In genomic region chr1:182972231-182972630, GRCh38 we compare ENCODE assay signal across 25 cellular contexts. TPM values are rescaled to one million over a fixed set of nuclear protein-coding genes. Genes with fewer than 3 reads are reported as not detected.
DNase-seq lines count a peak whose midpoint lies in the region; FAIRE-seq and TF ChIP-seq lines count a peak whose summit lies in the region.
"Had no signal": no experiment of that assay in that cellular context is flagged by ENCODE, and none has a peak within 500 bp of the region (broad histone marks: within the 10 kb centered on the region; RNA-seq: fewer than 3 reads in every experiment).

No MANE protein-coding gene starts in this region.

- no peak overlapping the region for H2AFZ ChIP-seq in neural progenitor cell (replicated peaks)

- BruUV-seq in Calu3 (replicated peaks; lab: Mats Ljungman, UMichigan) = TSS peak; percentile 79

- H3K27ac ChIP-seq in neural progenitor cell = no peak overlapping the region
- H3K27ac ChIP-seq: 22Rv1, BLaER1, C4-2B had no signal

- TF ChIP-seq POLR2A in erythroblast (IDR thresholded peaks at IDR 0.05; ENCODE audit: low read length) = no peak

- H3K4me1 Mint-ChIP-seq in Calu3 (ENCODE audit: low read depth, unreplicated experiment) (peaks cover 72% of the 10 kb centered on the region), neural progenitor cell (peaks cover 25% of the 10 kb centered on the region)
- H3K4me1 Mint-ChIP-seq: B cell; CD4-positive, CD25-positive, alpha-beta regulatory T cell had no signal

- H4K20me1 ChIP-seq in neural progenitor cell (ENCODE audit: low read depth) = no peaks in the 10 kb centered on the region
- H4K20me1 ChIP-seq: BLaER1 had no signal

- H3F3A ChIP-seq in neural progenitor cell (ENCODE audit: low read depth) = peaks cover 42% of the 10 kb centered on the region

- H3K27me3 Mint-ChIP-seq in Calu3 (ENCODE audit: unreplicated experiment) (no peaks in the 10 kb centered on the region), neural progenitor cell (ENCODE audit: insufficient read depth, low read depth) (no peaks in the 10 kb centered on the region)

- H3K4me2 ChIP-seq in neural progenitor cell = peak overlapping the region; percentile 74
- H3K4me2 ChIP-seq: BLaER1 had no signal

- no peak for DNase-seq in Calu3
- peak; percentile 6 for DNase-seq in astrocyte of the hippocampus (ENCODE audit: low read depth, low spot score)
- peak; percentile 16 for DNase-seq in left kidney (ENCODE audit: low read depth, low spot score)
- DNase-seq in neural progenitor cell (ENCODE audit: low spot score) = no peak
- DNase-seq in RCC 7860 (ENCODE audit: low spot score) = no peak
- DNase-seq in erythroblast (lab: John Stamatoyannopoulos, UW) = no peak
- no peak for DNase-seq in cortex of kidney (lab: John Stamatoyannopoulos, UW)
- DNase-seq in NCI-H446 treated with DMSO at 0.1 percent for 48 hours (lab: John Stamatoyannopoulos, UW) = no peak
- DNase-seq: Caco-2; CD4-positive, CD25-positive, alpha-beta regulatory T cell; CD8-positive, alpha-beta T cell; DMS53; DMS79 treated with DMSO at 0.1 percent for 48 hours; GOT3; HFFc6 had no signal

- H3K4me1 ChIP-seq in neural progenitor cell = peaks cover 52% of the 10 kb centered on the region
- H3K4me1 ChIP-seq: BLaER1 had no signal

- H3K4me3 ChIP-seq in neural progenitor cell = no peak overlapping the region
- H3K4me3 ChIP-seq: BLaER1, HAP-1 had no signal

- H3K36me3 Mint-ChIP-seq in Calu3 (ENCODE audit: insufficient read depth, unreplicated experiment) = peaks cover 8% of the 10 kb centered on the region
- no peaks in the 10 kb centered on the region for H3K36me3 Mint-ChIP-seq in neural progenitor cell
- H3K36me3 Mint-ChIP-seq: CD4-positive, CD25-positive, alpha-beta regulatory T cell; CD8-positive, alpha-beta T cell had no signal

- H3K27me3 ChIP-seq in neural progenitor cell = no peaks in the 10 kb centered on the region
- H3K27me3 ChIP-seq: BLaER1 had no signal

- H3K79me2 ChIP-seq in neural progenitor cell (ENCODE audit: low read depth) = no peaks in the 10 kb centered on the region

- no peak overlapping the region for H3K9ac ChIP-seq in neural progenitor cell
- H3K9ac ChIP-seq: BLaER1 had no signal

- H3K9me3 Mint-ChIP-seq in Calu3 (ENCODE audit: low read depth, unreplicated experiment) (no peaks in the 10 kb centered on the region), neural progenitor cell (no peaks in the 10 kb centered on the region)
- H3K9me3 Mint-ChIP-seq: CD8-positive, alpha-beta T cell; HFFc6 had no signal

- CTCF ChIA-PET in Calu3 (lab: Charles Lee) = interaction anchor here (0.5 to 1.6 kb wide), 4 partner anchors 31 to 101 kb away, joined by 4 read pairs; no protein-coding TSS in a partner anchor

- no peaks in the 10 kb centered on the region for H3K36me3 ChIP-seq in neural progenitor cell
- H3K36me3 ChIP-seq: BLaER1, HAP-1 had no signal

- intact Hi-C loops in Calu3 (cut with micrococcal nuclease; ENCODE audit: unreplicated experiment) = loop anchor here (2.0 to 5.0 kb wide), 3 partner anchors 31 to 190 kb away; no protein-coding TSS in a partner anchor

- H3K9me3 ChIP-seq in neural progenitor cell (ENCODE audit: low read depth) = no peaks in the 10 kb centered on the region
- H3K9me3 ChIP-seq: BLaER1, Caco-2, HAP-1 had no signal

- TF ChIP-seq CTCF in Calu3 (IDR thresholded peaks at IDR 0.05; ENCODE audit: unreplicated experiment) (no peak), neural progenitor cell (IDR thresholded peaks at IDR 0.05) (no peak)

- H3K27ac Mint-ChIP-seq in Calu3 (ENCODE audit: unreplicated experiment) = peak overlapping the region; percentile 70
- H3K27ac Mint-ChIP-seq in neural progenitor cell = no peak overlapping the region
- H3K27ac Mint-ChIP-seq: B cell; CD4-positive, CD25-positive, alpha-beta regulatory T cell; CD8-positive, alpha-beta T cell; HFFc6 had no signal

- no peak overlapping the region for H3K4me3 Mint-ChIP-seq in Calu3 (ENCODE audit: low read depth, unreplicated experiment)
- no peak overlapping the region for H3K4me3 Mint-ChIP-seq in neural progenitor cell
- H3K4me3 Mint-ChIP-seq: B cell; CD4-positive, CD25-positive, alpha-beta regulatory T cell; CD8-positive, alpha-beta T cell; HFFc6 had no signal

- FAIRE-seq in RCC 7860 (lab: Jason Lieb, UNC) = no peak
- FAIRE-seq: A204.1, GM18507, H54 had no signal

RNA-seq across cellular contexts. Expression of gene SHCBP1L, which starts 19.3 kb away (rescaled TPM):
- not detected in 2 replicates for total RNA-seq in Calu3 (2022)
- not detected in 2 replicates for total RNA-seq in neural progenitor cell (ENCODE audit: low replicate concordance)
- total RNA-seq: B cell; Caco-2; CD4-positive, CD25-positive, alpha-beta regulatory T cell; CD8-positive, alpha-beta T cell; Daoy; G401; HFFc6 had no signal

RNA-seq across cellular contexts. Expression of gene LAMC1, which starts 51.0 kb away (rescaled TPM):
- total RNA-seq in Calu3 (2022) = 368 and 579 TPM in 2 replicates
- total RNA-seq in neural progenitor cell (ENCODE audit: low replicate concordance) = 72.8 and 90.2 TPM in 2 replicates

Comparison
In these comparisons a context has a peak if more than half of its experiments do, and no peak if none do; other contexts are left out.
1. DNase-seq: peak in astrocyte of the hippocampus (single experiment) and left kidney (single experiment); none in Calu3 (single experiment), neural progenitor cell (single experiment), RCC 7860 (single experiment), erythroblast (0 of 2), cortex of kidney (single experiment) and NCI-H446 treated with DMSO at 0.1 percent for 48 hours (single experiment).